Comparison of ENCODE assay signal across 8 cellular contexts in the genomic region with DNA sequence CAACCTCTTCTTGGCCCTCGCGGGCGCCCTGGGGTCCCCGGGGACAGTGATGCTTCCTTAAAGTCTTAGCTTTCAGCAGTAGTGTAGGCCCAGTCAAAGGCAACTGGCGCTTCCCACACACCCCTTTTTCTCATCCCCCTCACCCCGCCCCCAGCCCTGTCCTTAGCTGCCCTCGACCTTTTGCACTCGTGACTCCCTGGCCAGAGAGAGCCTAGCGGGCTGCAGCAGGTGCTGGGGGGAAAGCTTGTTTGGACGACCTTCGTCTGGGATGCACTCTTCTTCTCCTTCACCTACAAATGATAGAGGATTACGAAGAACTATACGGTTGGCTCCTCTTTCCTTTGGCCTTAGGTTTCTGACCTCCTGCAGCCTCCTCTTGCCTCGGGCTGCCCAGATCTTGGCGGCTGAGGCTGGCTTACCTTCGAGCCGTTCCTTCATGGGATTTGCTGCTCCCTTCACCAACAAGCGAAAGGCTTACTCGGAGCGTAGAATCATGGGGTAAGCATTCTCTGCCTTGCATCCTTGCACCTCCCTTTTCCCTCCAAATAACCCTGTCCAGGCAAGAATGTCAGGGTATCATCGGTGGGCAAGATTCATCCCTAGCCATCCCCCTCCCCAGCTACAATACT. TPM values are rescaled to one million over a fixed set of nuclear protein-coding genes. Genes with fewer than 3 reads are reported as not detected.
DNase-seq lines count a peak whose midpoint lies in the region; ATAC-seq and TF ChIP-seq lines count a peak whose summit lies in the region.

No MANE protein-coding gene starts in this region.

- peaks cover 3% of the 10 kb centered on the region for H3K4me1 ChIP-seq in A673 (ENCODE audit: insufficient read depth, low read length, poor library complexity, severe bottlenecking)

- H3K9me3 ChIP-seq in A673 (ENCODE audit: low read depth, low read length, poor library complexity, severe bottlenecking) (no peaks in the 10 kb centered on the region), MG63 (no peaks in the 10 kb centered on the region)

- H3K9me3 Mint-ChIP-seq in mesothelial cell of epicardium = no peaks in the 10 kb centered on the region

- H3K4me3 ChIP-seq in A673 (ENCODE audit: low read depth, low read length, poor library complexity, severe bottlenecking) (peak overlapping the region; percentile 70), MG63 (peak overlapping the region; percentile 69), coronary artery (peak overlapping the region; percentile 75)

- H3K4me3 Mint-ChIP-seq in mesothelial cell of epicardium = peak overlapping the region; percentile 72

- H3K27ac ChIP-seq in A673 (ENCODE audit: low read depth, low read length, poor library complexity, severe bottlenecking) (peak overlapping the region; percentile 86), coronary artery (peak overlapping the region; percentile 85 to 93)

- CTCF ChIA-PET in A673 (lab: Charles Lee) = interaction anchor here (1.0 kb wide), 2 partner anchors 9 to 49 kb away, joined by 3 to 5 read pairs; partner anchors contain the start of genes ANKRD52 and CNPY2

- intact Hi-C loops in A673 (cut with micrococcal nuclease; ENCODE audit: unreplicated experiment) = no loop called here

- no peaks in the 10 kb centered on the region for H3K27me3 ChIP-seq in A673 (replicated peaks; ENCODE audit: insufficient read depth, low read depth, low read length, poor library complexity)
- H3K27me3 ChIP-seq in MG63 = no peaks in the 10 kb centered on the region

- POLR2A ChIA-PET in A673 (lab: Charles Lee; ENCODE audit: low non-redundant PET) = no interaction called here

- peaks cover 10% of the 10 kb centered on the region for H3K36me3 Mint-ChIP-seq in mesothelial cell of epicardium

- H3K27ac Mint-ChIP-seq in mesothelial cell of epicardium = peak overlapping the region; percentile 34

- DNase-seq in A673 (ENCODE audit: low spot score) (no peak), MG63 (no peak), coronary artery (ENCODE audit: low spot score) (no peak), mesothelial cell of epicardium (ENCODE audit: low spot score in 2 of 2, unreplicated experiment in 2 of 2) (no peak), NCI-H446 treated with DMSO at 0.1 percent for 48 hours (lab: John Stamatoyannopoulos, UW) (no peak)

- no TSS peak for BruUV-seq in A673 (replicated peaks; lab: Mats Ljungman, UMichigan)

- TF ChIP-seq CTCF in A673 (conservative IDR thresholded peaks at IDR 0.05; ENCODE audit: low read depth, low read length) (no peak), coronary artery (IDR thresholded peaks at IDR 0.05) (no peak), mesothelial cell of epicardium (IDR thresholded peaks at IDR 0.05; ENCODE audit: unreplicated experiment) (no peak)

- peaks cover 19% of the 10 kb centered on the region for H3K36me3 ChIP-seq in A673 (ENCODE audit: insufficient read depth, low read length, poor library complexity, severe bottlenecking)
- H3K36me3 ChIP-seq in MG63 = peaks cover 22% of the 10 kb centered on the region

- peak; percentile 15 for ATAC-seq in GM19372 (IDR thresholded peaks at IDR 0.05; ENCODE audit: low read depth, unreplicated experiment)
- ATAC-seq in HG03045 (IDR thresholded peaks at IDR 0.05; ENCODE audit: unreplicated experiment) = no peak
- no peak for ATAC-seq in HG02571 (IDR thresholded peaks at IDR 0.05; ENCODE audit: unreplicated experiment)

- peaks cover 8% of the 10 kb centered on the region for H3K4me1 Mint-ChIP-seq in mesothelial cell of epicardium

- H3K27me3 Mint-ChIP-seq in mesothelial cell of epicardium (ENCODE audit: low read depth) = no peaks in the 10 kb centered on the region

RNA-seq across cellular contexts. Expression of gene COQ10A, which starts 0.8 kb away (rescaled TPM):
- total RNA-seq in A673 (2021) (13.6 and 17.0 TPM in 2 replicates), mesothelial cell of epicardium (11.0 to 15.3 TPM (median 12.5 TPM) in 3 replicates)
- 6.9 and 7.7 TPM in 2 replicates for total RNA-seq in MG63 (2014; rRNA removed; shearing (Covaris generic); ENCODE audit: low replicate concordance)

RNA-seq across cellular contexts. Expression of gene ANKRD52, which starts 9.4 kb away (rescaled TPM):
- total RNA-seq in A673 (2021) (74.6 and 74.7 TPM in 2 replicates), mesothelial cell of epicardium (60.7 to 63.2 TPM (median 63.1 TPM) in 3 replicates)
- total RNA-seq in MG63 (2014; rRNA removed; shearing (Covaris generic); ENCODE audit: low replicate concordance) = 6.0 and 18.9 TPM in 2 replicates

RNA-seq across cellular contexts. Expression of gene CS, which starts 32.6 kb away (rescaled TPM):
- total RNA-seq in A673 (2021) (412 and 448 TPM in 2 replicates), mesothelial cell of epicardium (167 to 195 TPM (median 194 TPM) in 3 replicates)
- total RNA-seq in MG63 (2014; rRNA removed; shearing (Covaris generic); ENCODE audit: low replicate concordance) = 73.4 and 88.0 TPM in 2 replicates

RNA-seq across cellular contexts. Expression of gene SLC39A5, which starts 37.7 kb away (rescaled TPM):
- total RNA-seq in A673 (2021) (0.85 TPM in 1 of 2 replicates, not detected in the other), mesothelial cell of epicardium (0.76 to 1.3 TPM (median 1.1 TPM) in 3 replicates)
- total RNA-seq in MG63 (2014; rRNA removed; shearing (Covaris generic); ENCODE audit: low replicate concordance) = not detected in 2 replicates

RNA-seq across cellular contexts. Expression of gene NABP2, which starts 43.4 kb away (rescaled TPM):
- total RNA-seq in A673 (2021) = 67.5 and 73.2 TPM in 2 replicates
- total RNA-seq in MG63 (2014; rRNA removed; shearing (Covaris generic); ENCODE audit: low replicate concordance) = 61.0 and 115 TPM in 2 replicates
- 23.5 to 24.4 TPM (median 23.7 TPM) in 3 replicates for total RNA-seq in mesothelial cell of epicardium
